13 cellular contexts compared by ENCODE assay signal in the genomic region with DNA sequence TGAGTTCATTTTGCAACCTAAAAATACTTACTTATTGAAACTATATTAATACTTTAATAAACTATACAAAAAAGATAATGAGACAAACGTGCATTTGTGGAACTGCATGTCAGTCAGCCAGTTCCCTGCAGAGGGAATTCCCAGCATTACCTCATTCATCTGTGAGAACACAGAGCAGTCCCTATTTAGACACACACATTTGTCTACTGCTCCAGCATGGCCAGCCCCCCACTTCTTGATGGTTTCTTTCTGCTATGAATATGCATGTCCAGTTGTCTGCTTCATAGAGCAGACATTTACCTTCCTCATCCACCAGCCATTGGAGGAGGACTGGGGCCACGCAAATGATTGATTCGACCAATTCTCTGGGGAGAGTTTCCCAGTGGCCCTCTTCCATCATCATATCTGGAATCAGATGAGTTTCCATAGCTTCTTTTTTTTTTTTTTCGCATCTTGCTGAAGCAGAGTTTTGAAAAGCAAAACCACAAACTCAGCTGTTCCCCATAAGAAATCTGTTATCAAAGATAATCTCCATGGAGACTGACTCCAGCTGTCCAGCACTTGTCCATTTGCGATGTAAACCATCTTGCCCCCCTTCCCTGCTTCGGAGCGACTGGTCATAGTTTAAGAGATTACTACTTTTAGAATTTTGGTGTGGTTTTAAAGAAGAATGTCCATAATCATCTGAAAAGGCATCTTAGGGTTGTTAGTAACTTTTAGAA. TPM values are rescaled to one million over a fixed set of nuclear protein-coding genes. Genes with fewer than 3 reads are reported as not detected.
DNase-seq lines count a peak whose midpoint lies in the region; ATAC-seq and TF ChIP-seq lines count a peak whose summit lies in the region.
"Had no signal": no experiment of that assay in that cellular context is flagged by ENCODE, and none has a peak within 500 bp of the region (broad histone marks: within the 10 kb centered on the region; RNA-seq: fewer than 3 reads in every experiment).

No MANE protein-coding gene starts in this region.

- no peak for TF ChIP-seq CTCF in AG09319 (IDR thresholded peaks at IDR 0.05; ENCODE audit: low read depth, low read length)

- CTCF ChIA-PET in activated CD4-positive, alpha-beta T cell treated with anti-CD3 and anti-CD28 coated beads for 36 hours (lab: Charles Lee), result no interaction called here

- POLR2A ChIA-PET in activated CD4-positive, alpha-beta T cell treated with anti-CD3 and anti-CD28 coated beads for 36 hours (lab: Charles Lee), result no interaction called here

- no peak for ATAC-seq in GM18519 (IDR thresholded peaks at IDR 0.05; ENCODE audit: low FRiP score, unreplicated experiment)
- no peak for ATAC-seq in HG03469 (IDR thresholded peaks at IDR 0.05; ENCODE audit: unreplicated experiment)
- no peak for ATAC-seq in activated CD4-positive, alpha-beta T cell treated with anti-CD3 and anti-CD28 coated beads for 36 hours
- ATAC-seq: activated T-cell treated with anti-CD3 and anti-CD28 coated beads, Interleukin-2, amount 50 U/mL, for 4 hours; Panc1 had no signal

- DNase-seq in AG09319 (ENCODE audit: extremely low read depth, low read depth) (peak; percentile 72), H4 (ENCODE audit: low spot score) (peak; percentile 18), amniotic stem cell (lab: John Stamatoyannopoulos, UW) (peak; percentile 52), iris pigment epithelial cell (ENCODE audit: low read depth) (peak; percentile 73)
- DNase-seq in activated T-helper 2 cell treated with anti-CD3 and anti-CD28 coated beads, Interferon-gamma antibody, Interleukin-2, Interleukin-4, amounts not matched to agents 10 μg/mL and 5 μg/mL and 100 μg/mL, durations not matched to agents 14 hours and 24 hours and 36 hours (ENCODE audit: low spot score), result no peak
- no peak for DNase-seq in activated CD4-positive, alpha-beta T cell treated with anti-CD3 and anti-CD28 coated beads for 36 hours
- DNase-seq: activated T-cell treated with anti-CD3 and anti-CD28 coated beads, Interleukin-2, amount 50 U/mL, for 4 hours; colonic mucosa; NCI-H2081 treated with DMSO at 0.1 percent for 48 hours; spleen had no signal

- no peak overlapping the region for H3K4me3 Mint-ChIP-seq in activated T-helper 2 cell treated with anti-CD3 and anti-CD28 coated beads, Interferon-gamma antibody, Interleukin-2, Interleukin-4, amounts not matched to agents 10 μg/mL and 5 μg/mL and 100 μg/mL, durations not matched to agents 14 hours and 24 hours and 36 hours (ENCODE audit: low read depth)
- no peak overlapping the region for H3K4me3 Mint-ChIP-seq in activated CD4-positive, alpha-beta T cell treated with anti-CD3 and anti-CD28 coated beads for 36 hours
- H3K4me3 Mint-ChIP-seq: activated T-cell treated with anti-CD3 and anti-CD28 coated beads, Interleukin-2, amount 50 U/mL, for 4 hours had no signal

- intact Hi-C loops in activated T-helper 2 cell treated with anti-CD3 and anti-CD28 coated beads, Interferon-gamma antibody, Interleukin-2, Interleukin-4, amounts not matched to agents 10 μg/mL and 5 μg/mL and 100 μg/mL, durations not matched to agents 14 hours and 24 hours and 36 hours (cut with micrococcal nuclease), result loop anchor here (5.0 kb wide), 1 partner anchor 43 kb away; no protein-coding TSS in a partner anchor
- intact Hi-C loops in activated CD4-positive, alpha-beta T cell treated with anti-CD3 and anti-CD28 coated beads for 36 hours (cut with DNase I, micrococcal nuclease), result no loop called here

- peaks cover 27% of the 10 kb centered on the region for H3K27me3 Mint-ChIP-seq in activated T-helper 2 cell treated with anti-CD3 and anti-CD28 coated beads, Interferon-gamma antibody, Interleukin-2, Interleukin-4, amounts not matched to agents 10 μg/mL and 5 μg/mL and 100 μg/mL, durations not matched to agents 14 hours and 24 hours and 36 hours (ENCODE audit: low read depth)
- peaks cover 27% of the 10 kb centered on the region for H3K27me3 Mint-ChIP-seq in activated CD4-positive, alpha-beta T cell treated with anti-CD3 and anti-CD28 coated beads for 36 hours

- H3K36me3 Mint-ChIP-seq in activated T-helper 2 cell treated with anti-CD3 and anti-CD28 coated beads, Interferon-gamma antibody, Interleukin-2, Interleukin-4, amounts not matched to agents 10 μg/mL and 5 μg/mL and 100 μg/mL, durations not matched to agents 14 hours and 24 hours and 36 hours (ENCODE audit: low read depth), result no peaks in the 10 kb centered on the region
- H3K36me3 Mint-ChIP-seq in activated CD4-positive, alpha-beta T cell treated with anti-CD3 and anti-CD28 coated beads for 36 hours (ENCODE audit: low read depth), result no peaks in the 10 kb centered on the region

- peaks cover 5% of the 10 kb centered on the region for H3K4me1 Mint-ChIP-seq in activated T-helper 2 cell treated with anti-CD3 and anti-CD28 coated beads, Interferon-gamma antibody, Interleukin-2, Interleukin-4, amounts not matched to agents 10 μg/mL and 5 μg/mL and 100 μg/mL, durations not matched to agents 14 hours and 24 hours and 36 hours (ENCODE audit: low read depth)
- H3K4me1 Mint-ChIP-seq in activated CD4-positive, alpha-beta T cell treated with anti-CD3 and anti-CD28 coated beads for 36 hours, result no peaks in the 10 kb centered on the region

- no peak overlapping the region for H3K27ac Mint-ChIP-seq in activated T-helper 2 cell treated with anti-CD3 and anti-CD28 coated beads, Interferon-gamma antibody, Interleukin-2, Interleukin-4, amounts not matched to agents 10 μg/mL and 5 μg/mL and 100 μg/mL, durations not matched to agents 14 hours and 24 hours and 36 hours
- no peak overlapping the region for H3K27ac Mint-ChIP-seq in activated CD4-positive, alpha-beta T cell treated with anti-CD3 and anti-CD28 coated beads for 36 hours

- no peaks in the 10 kb centered on the region for H3K9me3 Mint-ChIP-seq in activated T-helper 2 cell treated with anti-CD3 and anti-CD28 coated beads, Interferon-gamma antibody, Interleukin-2, Interleukin-4, amounts not matched to agents 10 μg/mL and 5 μg/mL and 100 μg/mL, durations not matched to agents 14 hours and 24 hours and 36 hours
- no peaks in the 10 kb centered on the region for H3K9me3 Mint-ChIP-seq in activated CD4-positive, alpha-beta T cell treated with anti-CD3 and anti-CD28 coated beads for 36 hours (ENCODE audit: low read depth)
- H3K9me3 Mint-ChIP-seq: activated T-cell treated with anti-CD3 and anti-CD28 coated beads, Interleukin-2, amount 50 U/mL, for 4 hours had no signal

RNA-seq across cellular contexts. Expression of a gene that starts 11.8 kb away (rescaled TPM):
- total RNA-seq in H4 (2014; rRNA removed; shearing (Covaris generic)), result 32.2 and 39.5 TPM in 2 replicates
- total RNA-seq in activated T-helper 2 cell treated with anti-CD3 and anti-CD28 coated beads, Interferon-gamma antibody, Interleukin-2, Interleukin-4, amounts not matched to agents 10 μg/mL and 5 μg/mL and 100 μg/mL, durations not matched to agents 14 hours and 24 hours and 36 hours, result 34.8 TPM in 2 replicates
- total RNA-seq in activated CD4-positive, alpha-beta T cell treated with anti-CD3 and anti-CD28 coated beads for 36 hours, result under 1 TPM; 0.23 to 0.42 TPM

Comparison
In these comparisons a context has a peak if more than half of its experiments do, and no peak if none do; other contexts are left out.
1. DNase-seq: peak in AG09319 (single experiment), H4 (single experiment), amniotic stem cell (single experiment) and iris pigment epithelial cell (single experiment); none in activated T-helper 2 cell treated with anti-CD3 and anti-CD28 coated beads, Interferon-gamma antibody, Interleukin-2, Interleukin-4, amounts not matched to agents 10 μg/mL and 5 μg/mL and 100 μg/mL, durations not matched to agents 14 hours and 24 hours and 36 hours (single experiment) and activated CD4-positive, alpha-beta T cell treated with anti-CD3 and anti-CD28 coated beads for 36 hours (single experiment).
2. RNA of a gene that starts 11.8 kb away (total RNA-seq): 32.2 to 39.5 TPM in H4 and 34.8 TPM in activated T-helper 2 cell treated with anti-CD3 and anti-CD28 coated beads, Interferon-gamma antibody, Interleukin-2, Interleukin-4, amounts not matched to agents 10 μg/mL and 5 μg/mL and 100 μg/mL, durations not matched to agents 14 hours and 24 hours and 36 hours; 0.23 to 0.42 TPM in activated CD4-positive, alpha-beta T cell treated with anti-CD3 and anti-CD28 coated beads for 36 hours; every median in the first group is over 10 times any median in the second.